ENCODE assay signal across 23 cellular contexts in genomic region chr4:53767503-53767902, GRCh38.
DNase-seq lines count a peak whose midpoint lies in the region; ATAC-seq and TF ChIP-seq lines count a peak whose summit lies in the region.
"Had no signal": no experiment of that assay in that cellular context is flagged by ENCODE, and none has a peak within 500 bp of the region (broad histone marks: within the 10 kb centered on the region; RNA-seq: fewer than 3 reads in every experiment).

No MANE protein-coding gene starts in this region.

- no peak overlapping the region for H3K4me3 ChIP-seq in ACC112 (ENCODE audit: low read depth, low read length)
- no peak overlapping the region for H3K4me3 ChIP-seq in HFF-Myc (replicated peaks; ENCODE audit: low read depth, low read length)
- H3K4me3 ChIP-seq in coronary artery: no peak overlapping the region
- H3K4me3 ChIP-seq: HAP-1, transverse colon had no signal

- H3K79me2 ChIP-seq in ACC112 (ENCODE audit: control insufficient read depth, insufficient read depth, low read length, unreplicated experiment): no peaks in the 10 kb centered on the region

- H3K27ac ChIP-seq in ACC112 (ENCODE audit: low read depth, low read length): peak overlapping the region; percentile 48
- H3K27ac ChIP-seq in coronary artery: no peak overlapping the region
- H3K27ac ChIP-seq: HL-60, transverse colon had no signal

- DNase-seq in HFF-Myc (ENCODE audit: extremely low read depth, low read depth) (peak; percentile 52), astrocyte of the hippocampus (ENCODE audit: low read depth, low spot score) (peak; percentile 62), kidney glomerular epithelial cell (lab: John Stamatoyannopoulos, UW) (peak; percentile 30), GM19238 (ENCODE audit: insufficient read length, low spot score) (no peak), coronary artery (ENCODE audit: low spot score) (no peak)
- DNase-seq: activated B cell treated with CpG ODN at 0.5 μM for 24 hours; DND-41; effector memory CD4-positive, alpha-beta T cell; foreskin melanocyte; KG1; left cardiac atrium; midbrain; NCI-H1105; right cardiac atrium; SIG-M5; stimulated activated naive CD8-positive, alpha-beta T cell treated with anti-CD3 and anti-CD28 coated beads, Interleukin-15, Interleukin-2, amounts not matched to agents 100 U/mL and 50 U/mL, for 24 hours; T-helper 17 cell; transverse colon had no signal

- peaks cover 57% of the 10 kb centered on the region for H3K4me1 ChIP-seq in ACC112 (ENCODE audit: control insufficient read depth, insufficient read depth, low read length, unreplicated experiment)
- H3K4me1 ChIP-seq: HAP-1 had no signal

- no peak for ATAC-seq in HG03457 (IDR thresholded peaks at IDR 0.05; ENCODE audit: unreplicated experiment)
- ATAC-seq in GM19452 (IDR thresholded peaks at IDR 0.05; ENCODE audit: unreplicated experiment): no peak
- ATAC-seq: left cardiac atrium; right cardiac atrium; stimulated activated naive CD8-positive, alpha-beta T cell treated with anti-CD3 and anti-CD28 coated beads, Interleukin-15, Interleukin-2, amounts not matched to agents 100 U/mL and 50 U/mL, for 24 hours; T-helper 17 cell had no signal

- TF ChIP-seq CTCF in HFF-Myc (IDR thresholded peaks at IDR 0.05; ENCODE audit: low read depth, low read length, missing control alignments) (no peak), coronary artery (IDR thresholded peaks at IDR 0.05) (no peak)

- no peaks in the 10 kb centered on the region for H3K36me3 ChIP-seq in ACC112 (ENCODE audit: insufficient read depth, low read length)
- H3K36me3 ChIP-seq: HAP-1, transverse colon had no signal

- H3K27me3 ChIP-seq in ACC112 (ENCODE audit: insufficient read depth, low read length): no peaks in the 10 kb centered on the region
- H3K27me3 ChIP-seq: transverse colon had no signal

- peak overlapping the region; percentile 10 for H2AFZ ChIP-seq in ACC112 (ENCODE audit: low read length, unreplicated experiment)

Comparison
In these comparisons a context has a peak if more than half of its experiments do, and no peak if none do; other contexts are left out.
1. DNase-seq: peak in HFF-Myc (single experiment), astrocyte of the hippocampus (single experiment) and kidney glomerular epithelial cell (single experiment); none in GM19238 (single experiment) and coronary artery (single experiment).